12 cellular contexts compared by ENCODE assay signal in genomic region chr6:105781248-105781647, GRCh38.
DNase-seq lines count a peak whose midpoint lies in the region; ATAC-seq lines count a peak whose summit lies in the region.
"Had no signal": no experiment of that assay in that cellular context is flagged by ENCODE, and none has a peak within 500 bp of the region (broad histone marks: within the 10 kb centered on the region; RNA-seq: fewer than 3 reads in every experiment).

No MANE protein-coding gene starts in this region.

- H3K27me3 ChIP-seq in HAP-1 (ENCODE audit: low read depth): no peaks in the 10 kb centered on the region
- H3K27me3 ChIP-seq: colonic mucosa had no signal

- intact Hi-C loops in head of caudate nucleus (cut with DNase I): no loop called here
- intact Hi-C loops in left cardiac atrium (cut with DNase I): no loop called here

- H3K4me1 ChIP-seq in HAP-1: no peaks in the 10 kb centered on the region
- H3K4me1 ChIP-seq: colonic mucosa had no signal

- in situ Hi-C loops in HAP-1 (cut with MboI; ENCODE audit: low sequenced_read_pairs): no loop called here

- H3K4me3 ChIP-seq in HAP-1: no peak overlapping the region
- H3K4me3 ChIP-seq: colonic mucosa had no signal

- no peaks in the 10 kb centered on the region for H3K9me3 ChIP-seq in HAP-1
- H3K9me3 ChIP-seq: colonic mucosa had no signal

- H3K36me3 ChIP-seq in HAP-1 (replicated peaks): no peaks in the 10 kb centered on the region
- H3K36me3 ChIP-seq: colonic mucosa had no signal

- peak; percentile 45 for DNase-seq in RPMI7951 (ENCODE audit: low read depth)
- DNase-seq in activated T-cell treated with anti-CD3 and anti-CD28 coated beads for 4 hours: peak; percentile 75
- DNase-seq in head of caudate nucleus: peak; percentile 32 to 90 (median 74)
- DNase-seq in stimulated activated CD8-positive, alpha-beta memory T cell treated with anti-CD3 and anti-CD28 coated beads, Interleukin-4, amount 100 ng/mL, for 48 hours: peak; percentile 55
- DNase-seq in occipital lobe (lab: John Stamatoyannopoulos, UW): no peak
- no peak for DNase-seq in left cardiac atrium
- DNase-seq in HAP-1 (ENCODE audit: low spot score in 2 of 2): no peak
- DNase-seq: colonic mucosa, glutamatergic neuron, NCI-H2081, RPMI8226 had no signal

- ATAC-seq in GM21515 (IDR thresholded peaks at IDR 0.05; ENCODE audit: unreplicated experiment) (no peak), left cardiac atrium (no peak)

Comparison
In these comparisons a context has a peak if more than half of its experiments do, and no peak if none do; other contexts are left out.
1. DNase-seq: peak in RPMI7951 (single experiment), activated T-cell treated with anti-CD3 and anti-CD28 coated beads for 4 hours (single experiment), head of caudate nucleus (42 of 42) and stimulated activated CD8-positive, alpha-beta memory T cell treated with anti-CD3 and anti-CD28 coated beads, Interleukin-4, amount 100 ng/mL, for 48 hours (single experiment); none in occipital lobe (single experiment), left cardiac atrium (single experiment) and HAP-1 (0 of 2).